Comparison of ENCODE assay signal across 40 cellular contexts in the genomic region with DNA sequence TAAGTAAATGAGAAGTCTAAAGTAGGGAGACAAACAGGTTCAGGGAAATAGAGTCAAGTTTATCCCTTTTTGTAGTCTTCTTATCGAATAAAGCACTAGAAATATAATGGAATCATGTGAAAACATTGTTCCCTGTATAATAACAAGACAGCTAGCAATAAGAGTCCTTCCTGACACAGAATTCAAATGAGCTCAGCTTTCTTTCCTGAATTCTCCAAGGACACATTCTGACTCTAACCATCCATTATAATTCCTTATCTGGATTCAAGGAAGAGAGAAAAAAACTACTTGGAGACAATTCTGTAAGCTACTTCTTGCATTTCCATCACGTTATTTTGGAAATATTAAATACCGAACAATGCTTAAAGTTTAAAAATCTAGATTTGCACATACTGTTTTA.
"Had no signal": no experiment of that assay in that cellular context is flagged by ENCODE, and none has a peak within 500 bp of the region (broad histone marks: within the 10 kb centered on the region; RNA-seq: fewer than 3 reads in every experiment).

No MANE protein-coding gene starts in this region.

- H3K36me3 ChIP-seq: breast epithelium had no signal

- DNase-seq: activated effector memory CD4-positive, alpha-beta T cell treated with anti-CD3 and anti-CD28 coated beads, Interleukin-2, amount 50 U/mL, for 16 hours; activated effector memory CD4-positive, alpha-beta T cell treated with Interleukin-2 at 50 U/mL for 16 hours; activated gamma-delta T cell; activated gamma-delta T cell treated with Interleukin-2 at 50 U/mL for 16 hours; activated naive CD4-positive, alpha-beta T cell; activated naive CD4-positive, alpha-beta T cell treated with anti-CD3 and anti-CD28 coated beads for 36 hours; activated naive CD4-positive, alpha-beta T cell treated with anti-CD3 and anti-CD28 coated beads, Interleukin-2, amount 10 ng/mL, durations not matched to agents 7 days and 5 days; activated naive CD4-positive, alpha-beta T cell treated with anti-CD3 and anti-CD28 coated beads, Interleukin-2, amount 50 U/mL, for 16 hours; activated naive CD4-positive, alpha-beta T cell treated with Interleukin-2 at 50 U/mL for 16 hours; activated naive CD8-positive, alpha-beta T cell treated with anti-CD3 and anti-CD28 coated beads for 36 hours; activated naive CD8-positive, alpha-beta T cell treated with anti-CD3 and anti-CD28 coated beads, Interleukin-2, amount 10 ng/mL, durations not matched to agents 7 days and 5 days; activated naive CD8-positive, alpha-beta T cell treated with anti-CD3 and anti-CD28 coated beads, Interleukin-2, amount 50 U/mL, for 24 hours; activated T-cell treated with anti-CD3 and anti-CD28 coated beads, Interleukin-2, amount 50 U/mL, for 1 hour; activated T-cell treated with anti-CD3 and anti-CD28 coated beads, Interleukin-2, amount 50 U/mL, for 24 hours; activated T-cell treated with anti-CD3 and anti-CD28 coated beads, Interleukin-2, amount 50 U/mL, for 4 hours; activated T-cell treated with anti-CD3 and anti-CD28 coated beads, Interleukin-2, amount 50 U/mL, for 48 hours; activated T-cell treated with anti-CD3 and anti-CD28 coated beads, Interleukin-2, amount 50 U/mL, for 72 hours; adrenal gland; amniotic stem cell; amygdala; anterior cingulate cortex; aorta; body of pancreas; brain microvascular endothelial cell; caudate nucleus; central memory CD4-positive, alpha-beta T cell; cerebellar nuclear complex had no signal

- ATAC-seq: activated naive CD4-positive, alpha-beta T cell treated with anti-CD3 and anti-CD28 coated beads, Interleukin-2, amount 50 U/mL, for 72 hours; activated naive CD8-positive, alpha-beta T cell treated with anti-CD3 and anti-CD28 coated beads, Interleukin-2, amount 50 U/mL, for 24 hours; activated T-cell treated with anti-CD3 and anti-CD28 coated beads, Interleukin-2, amount 50 U/mL, for 4 hours; activated T-cell treated with anti-CD3 and anti-CD28 coated beads, Interleukin-2, amount 50 U/mL, for 72 hours; activated T-helper 17 cell treated with anti-CD3 and anti-CD28 coated beads, Interleukin-2, amount 50 U/mL, for 72 hours; body of pancreas had no signal

- H3K27ac ChIP-seq: adrenal gland, ascending aorta, body of pancreas, brain microvascular endothelial cell, breast epithelium, cardiac muscle cell had no signal

- H3K9me3 Mint-ChIP-seq: activated naive CD4-positive, alpha-beta T cell treated with anti-CD3 and anti-CD28 coated beads for 36 hours; activated naive CD4-positive, alpha-beta T cell treated with anti-CD3 and anti-CD28 coated beads, Interleukin-2, amount 10 ng/mL, durations not matched to agents 7 days and 5 days; activated naive CD4-positive, alpha-beta T cell treated with anti-CD3 and anti-CD28 coated beads, Interleukin-2, amount 50 U/mL, for 24 hours; activated naive CD4-positive, alpha-beta T cell treated with anti-CD3 and anti-CD28 coated beads, Interleukin-2, amount 50 U/mL, for 72 hours; activated naive CD8-positive, alpha-beta T cell treated with anti-CD3 and anti-CD28 coated beads for 36 hours; activated naive CD8-positive, alpha-beta T cell treated with anti-CD3 and anti-CD28 coated beads, Interleukin-2, amount 10 ng/mL, durations not matched to agents 7 days and 5 days; activated naive CD8-positive, alpha-beta T cell treated with anti-CD3 and anti-CD28 coated beads, Interleukin-2, amount 50 U/mL, for 24 hours; activated T-cell treated with anti-CD3 and anti-CD28 coated beads, Interleukin-2, amount 50 U/mL, for 24 hours; activated T-cell treated with anti-CD3 and anti-CD28 coated beads, Interleukin-2, amount 50 U/mL, for 4 hours; activated T-cell treated with anti-CD3 and anti-CD28 coated beads, Interleukin-2, amount 50 U/mL, for 72 hours; activated T-helper 1 cell treated with anti-CD3 and anti-CD28 coated beads, Interleukin-12 subunit alpha, Interleukin-12 subunit beta, Interleukin-2, Interleukin-4 antibody, amounts not matched to agents 30 ng/mL and 10 ng/mL and 1 ng/mL, durations not matched to agents 14 hours and 24 hours and 36 hours; activated T-helper 17 cell treated with anti-CD3 and anti-CD28 coated beads, Interleukin-2, amount 50 U/mL, for 72 hours; activated T-helper 2 cell treated with anti-CD3 and anti-CD28 coated beads, Interferon-gamma antibody, Interleukin-2, Interleukin-4, amounts not matched to agents 10 μg/mL and 5 μg/mL and 100 μg/mL, durations not matched to agents 14 hours and 24 hours and 36 hours; brain; central memory CD8-positive, alpha-beta T cell had no signal

- H3K4me1 ChIP-seq: adrenal gland, ascending aorta, body of pancreas, breast epithelium had no signal

- H3K27me3 ChIP-seq: adrenal gland, ascending aorta, body of pancreas, brain microvascular endothelial cell, breast epithelium, cardiac muscle cell had no signal

- H3K9me3 ChIP-seq: adrenal gland, ascending aorta, body of pancreas, breast epithelium had no signal

- FAIRE-seq: astrocyte, bronchial epithelial cell had no signal

- H3K27me3 Mint-ChIP-seq: activated naive CD4-positive, alpha-beta T cell treated with anti-CD3 and anti-CD28 coated beads, Interleukin-2, amount 10 ng/mL, durations not matched to agents 7 days and 5 days; activated naive CD4-positive, alpha-beta T cell treated with anti-CD3 and anti-CD28 coated beads, Interleukin-2, amount 50 U/mL, for 24 hours; activated naive CD8-positive, alpha-beta T cell; activated naive CD8-positive, alpha-beta T cell treated with anti-CD3 and anti-CD28 coated beads for 36 hours; activated naive CD8-positive, alpha-beta T cell treated with anti-CD3 and anti-CD28 coated beads, Interleukin-2, amount 10 ng/mL, durations not matched to agents 7 days and 5 days; activated naive CD8-positive, alpha-beta T cell treated with anti-CD3 and anti-CD28 coated beads, Interleukin-2, amount 50 U/mL, for 24 hours; activated T-cell treated with anti-CD3 and anti-CD28 coated beads, Interleukin-2, amount 50 U/mL, for 24 hours; activated T-helper 17 cell treated with anti-CD3 and anti-CD28 coated beads, Interleukin-2, amount 50 U/mL, for 72 hours; brain; central memory CD8-positive, alpha-beta T cell had no signal

- H3K27ac Mint-ChIP-seq: activated naive CD4-positive, alpha-beta T cell treated with anti-CD3 and anti-CD28 coated beads for 36 hours; activated naive CD4-positive, alpha-beta T cell treated with anti-CD3 and anti-CD28 coated beads, Interleukin-2, amount 10 ng/mL, durations not matched to agents 7 days and 5 days; activated naive CD4-positive, alpha-beta T cell treated with anti-CD3 and anti-CD28 coated beads, Interleukin-2, amount 50 U/mL, for 24 hours; activated naive CD4-positive, alpha-beta T cell treated with anti-CD3 and anti-CD28 coated beads, Interleukin-2, amount 50 U/mL, for 72 hours; activated naive CD8-positive, alpha-beta T cell; activated naive CD8-positive, alpha-beta T cell treated with anti-CD3 and anti-CD28 coated beads for 36 hours; activated naive CD8-positive, alpha-beta T cell treated with anti-CD3 and anti-CD28 coated beads, Interleukin-2, amount 10 ng/mL, durations not matched to agents 7 days and 5 days; activated naive CD8-positive, alpha-beta T cell treated with anti-CD3 and anti-CD28 coated beads, Interleukin-2, amount 50 U/mL, for 24 hours; activated T-cell treated with anti-CD3 and anti-CD28 coated beads, Interleukin-2, amount 50 U/mL, for 24 hours; activated T-cell treated with anti-CD3 and anti-CD28 coated beads, Interleukin-2, amount 50 U/mL, for 72 hours; activated T-helper 1 cell treated with anti-CD3 and anti-CD28 coated beads, Interleukin-12 subunit alpha, Interleukin-12 subunit beta, Interleukin-2, Interleukin-4 antibody, amounts not matched to agents 30 ng/mL and 10 ng/mL and 1 ng/mL, durations not matched to agents 14 hours and 24 hours and 36 hours; activated T-helper 17 cell treated with anti-CD3 and anti-CD28 coated beads, Interleukin-2, amount 50 U/mL, for 72 hours; activated T-helper 2 cell treated with anti-CD3 and anti-CD28 coated beads, Interferon-gamma antibody, Interleukin-2, Interleukin-4, amounts not matched to agents 10 μg/mL and 5 μg/mL and 100 μg/mL, durations not matched to agents 14 hours and 24 hours and 36 hours had no signal

- H3K4me3 Mint-ChIP-seq: activated naive CD4-positive, alpha-beta T cell treated with anti-CD3 and anti-CD28 coated beads for 36 hours; activated naive CD4-positive, alpha-beta T cell treated with anti-CD3 and anti-CD28 coated beads, Interleukin-2, amount 10 ng/mL, durations not matched to agents 7 days and 5 days; activated naive CD4-positive, alpha-beta T cell treated with anti-CD3 and anti-CD28 coated beads, Interleukin-2, amount 50 U/mL, for 24 hours; activated naive CD8-positive, alpha-beta T cell; activated naive CD8-positive, alpha-beta T cell treated with anti-CD3 and anti-CD28 coated beads for 36 hours; activated naive CD8-positive, alpha-beta T cell treated with anti-CD3 and anti-CD28 coated beads, Interleukin-2, amount 10 ng/mL, durations not matched to agents 7 days and 5 days; activated naive CD8-positive, alpha-beta T cell treated with anti-CD3 and anti-CD28 coated beads, Interleukin-2, amount 50 U/mL, for 24 hours; activated T-cell treated with anti-CD3 and anti-CD28 coated beads, Interleukin-2, amount 50 U/mL, for 24 hours; activated T-cell treated with anti-CD3 and anti-CD28 coated beads, Interleukin-2, amount 50 U/mL, for 4 hours; activated T-cell treated with anti-CD3 and anti-CD28 coated beads, Interleukin-2, amount 50 U/mL, for 72 hours; activated T-helper 1 cell treated with anti-CD3 and anti-CD28 coated beads, Interleukin-12 subunit alpha, Interleukin-12 subunit beta, Interleukin-2, Interleukin-4 antibody, amounts not matched to agents 30 ng/mL and 10 ng/mL and 1 ng/mL, durations not matched to agents 14 hours and 24 hours and 36 hours; activated T-helper 17 cell treated with anti-CD3 and anti-CD28 coated beads, Interleukin-2, amount 50 U/mL, for 72 hours; brain; central memory CD8-positive, alpha-beta T cell had no signal

- H3K4me1 Mint-ChIP-seq: activated naive CD4-positive, alpha-beta T cell treated with anti-CD3 and anti-CD28 coated beads, Interleukin-2, amount 10 ng/mL, durations not matched to agents 7 days and 5 days; activated naive CD8-positive, alpha-beta T cell treated with anti-CD3 and anti-CD28 coated beads for 36 hours; activated naive CD8-positive, alpha-beta T cell treated with anti-CD3 and anti-CD28 coated beads, Interleukin-2, amount 10 ng/mL, durations not matched to agents 7 days and 5 days; activated naive CD8-positive, alpha-beta T cell treated with anti-CD3 and anti-CD28 coated beads, Interleukin-2, amount 50 U/mL, for 24 hours; brain had no signal

- H3K4me3 ChIP-seq: adrenal gland, ascending aorta, body of pancreas, breast epithelium, cardiac muscle cell had no signal
